ENCODE assay signal across 17 cellular contexts in the genomic region with DNA sequence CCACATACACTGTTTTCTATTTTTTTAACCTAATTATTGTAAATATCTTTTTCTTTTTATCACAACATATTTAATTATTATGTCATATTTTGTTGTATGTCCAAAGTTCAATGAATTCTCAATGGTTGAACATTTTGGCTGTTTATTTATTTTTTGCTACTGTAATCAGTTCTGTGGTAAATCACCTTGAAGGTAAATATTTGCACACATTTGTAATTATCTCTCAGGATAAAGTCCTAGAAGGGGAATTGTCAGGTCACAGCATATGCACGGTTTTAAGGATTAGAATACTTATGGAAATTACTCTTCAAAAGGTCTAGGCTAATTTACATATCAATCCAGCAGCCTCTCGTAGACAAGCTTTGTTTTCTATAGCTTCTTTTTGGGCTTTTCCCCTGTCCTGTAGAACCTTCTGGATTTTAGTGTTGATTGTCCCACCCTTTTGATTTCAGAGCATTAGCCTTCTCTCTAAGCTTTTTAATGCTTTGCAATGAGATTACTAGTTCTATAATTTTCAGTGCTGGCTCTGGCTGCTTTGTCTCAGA.
"Had no signal": no experiment of that assay in that cellular context is flagged by ENCODE, and none has a peak within 500 bp of the region (broad histone marks: within the 10 kb centered on the region; RNA-seq: fewer than 3 reads in every experiment).

No MANE protein-coding gene starts in this region.

- H3K4me1 Mint-ChIP-seq: activated CD4-positive, alpha-beta memory T cell treated with anti-CD3 and anti-CD28 coated beads, Interleukin-2, amount 10 ng/mL, durations not matched to agents 7 days and 5 days had no signal

- H3K36me3 ChIP-seq: esophagus muscularis mucosa, sigmoid colon, upper lobe of right lung had no signal

- DNase-seq: activated CD4-positive, alpha-beta memory T cell treated with anti-CD3 and anti-CD28 coated beads, Interleukin-2, amount 10 ng/mL, durations not matched to agents 7 days and 5 days; activated gamma-delta T cell treated with Interleukin-2 at 50 U/mL for 16 hours; activated naive CD8-positive, alpha-beta T cell treated with anti-CD3 and anti-CD28 coated beads, Interleukin-2, amount 10 ng/mL, durations not matched to agents 7 days and 5 days; activated T-cell treated with anti-CD3 and anti-CD28 coated beads, Interleukin-2, amount 50 U/mL, for 72 hours; aorta; glutamatergic neuron; left colon; mammary epithelial cell; mucosa of descending colon; naive thymus-derived CD8-positive, alpha-beta T cell; sigmoid colon; stimulated activated CD4-positive, alpha-beta T cell treated with anti-CD3 and anti-CD28 coated beads, Interleukin-4, amount 100 ng/mL, for 24 hours; T-helper 9 cell; upper lobe of right lung had no signal

- H3K27ac ChIP-seq: esophagus muscularis mucosa, sigmoid colon, upper lobe of right lung had no signal

- H3K4me3 ChIP-seq: esophagus muscularis mucosa, mucosa of descending colon, sigmoid colon, upper lobe of right lung had no signal

- H3K9me3 ChIP-seq: esophagus muscularis mucosa, mucosa of descending colon, upper lobe of right lung had no signal

- H3K27ac Mint-ChIP-seq: activated CD4-positive, alpha-beta memory T cell treated with anti-CD3 and anti-CD28 coated beads, Interleukin-2, amount 10 ng/mL, durations not matched to agents 7 days and 5 days; activated naive CD8-positive, alpha-beta T cell treated with anti-CD3 and anti-CD28 coated beads, Interleukin-2, amount 10 ng/mL, durations not matched to agents 7 days and 5 days; activated T-cell treated with anti-CD3 and anti-CD28 coated beads, Interleukin-2, amount 50 U/mL, for 72 hours; naive thymus-derived CD8-positive, alpha-beta T cell; stimulated activated naive CD8-positive, alpha-beta T cell treated with anti-CD3 and anti-CD28 coated beads, Interleukin-15, Interleukin-2, amounts not matched to agents 100 ng/mL and 50 ng/mL, for 24 hours had no signal

- H3K4me1 ChIP-seq: esophagus muscularis mucosa, sigmoid colon, upper lobe of right lung had no signal

- H3K27me3 ChIP-seq: esophagus muscularis mucosa, sigmoid colon, upper lobe of right lung had no signal

- ATAC-seq: activated T-cell treated with anti-CD3 and anti-CD28 coated beads, Interleukin-2, amount 50 U/mL, for 72 hours; mucosa of descending colon; naive thymus-derived CD8-positive, alpha-beta T cell had no signal

- H3K27me3 Mint-ChIP-seq: progenitor cell of endocrine pancreas had no signal

- H3K4me3 Mint-ChIP-seq: activated CD4-positive, alpha-beta memory T cell treated with anti-CD3 and anti-CD28 coated beads, Interleukin-2, amount 10 ng/mL, durations not matched to agents 7 days and 5 days; activated naive CD8-positive, alpha-beta T cell treated with anti-CD3 and anti-CD28 coated beads, Interleukin-2, amount 10 ng/mL, durations not matched to agents 7 days and 5 days; activated T-cell treated with anti-CD3 and anti-CD28 coated beads, Interleukin-2, amount 50 U/mL, for 72 hours; stimulated activated naive CD8-positive, alpha-beta T cell treated with anti-CD3 and anti-CD28 coated beads, Interleukin-15, Interleukin-2, amounts not matched to agents 100 ng/mL and 50 ng/mL, for 24 hours had no signal
